ENCODE assay signal across 8 cellular contexts in genomic region chrX:16869393-16870094, GRCh38. TPM values are rescaled to one million over a fixed set of nuclear protein-coding genes. Genes with fewer than 3 reads are reported as not detected.
A peak's percentile ranks its signal among the peaks of the same experiment; 100 is the strongest.
DNase-seq lines count a peak whose midpoint lies in the region; ATAC-seq, FAIRE-seq and TF ChIP-seq lines count a peak whose summit lies in the region.

No MANE protein-coding gene starts in this region.

- in situ Hi-C loops in KBM-7 (cut with MboI; ENCODE audit: low pct_unique_long_range_greater_than_20kb, low sequenced_read_pairs) = no loop called here

- FAIRE-seq in GM19239 (lab: Jason Lieb, UNC) = no peak

- ATAC-seq in GM21619 (IDR thresholded peaks at IDR 0.05; ENCODE audit: unreplicated experiment) = peak; percentile 43
- ATAC-seq in left colon = peak; percentile 23

- peak overlapping the region; percentile 74 for H3K27ac ChIP-seq in caudate nucleus (ENCODE audit: low read depth, low read length)

- intact Hi-C loops in left colon (cut with DNase I, micrococcal nuclease) = no loop called here

- no peaks in the 10 kb centered on the region for H3K36me3 ChIP-seq in GM06990 (ENCODE audit: control insufficient read depth, insufficient read depth, low read length)

- H3K27me3 ChIP-seq in GM06990 (replicated peaks; ENCODE audit: control insufficient read depth, insufficient read depth, low read length) = no peaks in the 10 kb centered on the region; the same call in 1 of the 2 replicates

- peak overlapping the region; percentile 85 for H3K4me3 ChIP-seq in GM06990 (replicated peaks; ENCODE audit: low read depth, low read length)

- no peak for TF ChIP-seq CTCF in GM06990 (IDR thresholded peaks at IDR 0.05; ENCODE audit: insufficient read depth, low read length, poor library complexity, severe bottlenecking)

- no peak for DNase-seq in GM06990 (ENCODE audit: extremely low read depth, insufficient read length)
- peak; percentile 54 for DNase-seq in KBM-7
- DNase-seq in T-helper 2 cell = peak; percentile 7 to 78 (median 43)
- peak in 10 of 61 donors; percentile 2 to 51 (median 14) for DNase-seq in caudate nucleus (lab: John Stamatoyannopoulos, UW)
- DNase-seq in left colon = peak; percentile 34 to 50
- DNase-seq in stimulated activated CD8-positive, alpha-beta memory T cell treated with anti-CD3 and anti-CD28 coated beads, Interleukin-15, amount 100 ng/mL, for 48 hours (ENCODE audit: low read depth in 2 of 2) = peak; percentile 19 to 33
- DNase-seq in GM19239 (ENCODE audit: insufficient read length, low spot score) = no peak

RNA-seq across cellular contexts. Expression of gene RBBP7, which starts 0.6 kb away (rescaled TPM):
- total RNA-seq in left colon = 10 to 100 TPM; 66.3 to 73.2 TPM

Comparison
In these comparisons a context has a peak if more than half of its experiments do, and no peak if none do; other contexts are left out.
1. DNase-seq: peak in KBM-7 (single experiment), T-helper 2 cell (5 of 5), left colon (2 of 2) and stimulated activated CD8-positive, alpha-beta memory T cell treated with anti-CD3 and anti-CD28 coated beads, Interleukin-15, amount 100 ng/mL, for 48 hours (2 of 2); none in GM06990 (single experiment) and GM19239 (single experiment).